Comparison of ENCODE assay signal across 12 cellular contexts in the genomic region with DNA sequence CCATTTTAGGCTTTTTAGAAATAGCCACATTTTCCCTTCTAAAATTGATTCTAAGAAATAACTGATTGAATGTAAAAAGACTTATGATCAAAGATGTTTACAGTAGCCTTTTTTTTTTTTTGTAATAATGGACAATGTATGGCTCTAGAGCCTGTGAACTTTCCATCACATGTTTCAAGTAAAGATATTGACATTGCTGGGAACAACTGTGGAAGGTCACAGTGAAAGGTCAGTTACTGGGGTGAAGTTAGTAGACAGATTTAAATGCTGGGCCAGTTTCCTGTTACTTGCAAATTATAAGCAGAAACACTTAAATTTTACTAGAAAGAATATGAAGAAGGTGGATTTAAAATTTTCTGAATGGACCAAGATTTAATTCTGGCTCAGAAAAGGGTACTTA. TPM values are rescaled to one million over a fixed set of nuclear protein-coding genes. Genes with fewer than 3 reads are reported as not detected.
"Had no signal": no experiment of that assay in that cellular context is flagged by ENCODE, and none has a peak within 500 bp of the region (broad histone marks: within the 10 kb centered on the region; RNA-seq: fewer than 3 reads in every experiment).

No MANE protein-coding gene starts in this region.

- H3K27ac ChIP-seq: GM23248 had no signal

- H3K27ac Mint-ChIP-seq: GM23338, H9, HFFc6 had no signal

- H3K9me3 ChIP-seq: HAP-1 had no signal

- H3K4me2 ChIP-seq: GM23338 had no signal

- FAIRE-seq: H1, H54 had no signal

- H3K9ac ChIP-seq: GM23248 had no signal

- ATAC-seq: GM23338, HCT116 had no signal

- H3K36me3 ChIP-seq: HAP-1 had no signal

- H2AFZ ChIP-seq: GM23248, GM23338 had no signal

- DNase-seq: GM23248, GOT3, H7, H9, HCEC 1CT, HFFc6 had no signal

- H3K4me1 Mint-ChIP-seq: GM23338 had no signal

- H3K9me3 Mint-ChIP-seq: GM23338, HFFc6 had no signal

- H3K4me3 ChIP-seq: GM23248, GM23338, HAP-1 had no signal

- H3K4me3 Mint-ChIP-seq: GM23338, H9, HFFc6 had no signal

RNA-seq across cellular contexts. Expression of a gene that starts 18.4 kb away (rescaled TPM):
- total RNA-seq: GM23248, GM23338, H1, H7, H9 had no signal
- polyA plus RNA-seq: GM23248, GM23338, H1 had no signal

RNA-seq across cellular contexts. Expression of a gene that starts 32.4 kb away (rescaled TPM):
- total RNA-seq: GM23248, GM23338, H1, H4, H7, H9, HFFc6 had no signal
- polyA plus RNA-seq: GM23248, GM23338, H1 had no signal
